ENCODE assay signal across 9 cellular contexts in genomic region chr11:62497132-62497915, GRCh38. TPM values are rescaled to one million over a fixed set of nuclear protein-coding genes. Genes with fewer than 3 reads are reported as not detected.
DNase-seq lines count a peak whose midpoint lies in the region; ATAC-seq, FAIRE-seq and TF ChIP-seq lines count a peak whose summit lies in the region.
"Had no signal": no experiment of that assay in that cellular context is flagged by ENCODE, and none has a peak within 500 bp of the region (broad histone marks: within the 10 kb centered on the region; RNA-seq: fewer than 3 reads in every experiment).

No MANE protein-coding gene starts in this region.

- H3K36me3 Mint-ChIP-seq in activated naive CD8-positive, alpha-beta T cell treated with anti-CD3 and anti-CD28 coated beads, Interleukin-2, amount 50 U/mL, for 24 hours (ENCODE audit: low read depth): no peaks in the 10 kb centered on the region
- H3K36me3 Mint-ChIP-seq in activated naive CD8-positive, alpha-beta T cell treated with anti-CD3 and anti-CD28 coated beads for 36 hours: no peaks in the 10 kb centered on the region
- H3K36me3 Mint-ChIP-seq in astrocyte (ENCODE audit: low read depth, unreplicated experiment): no peaks in the 10 kb centered on the region

- DNase-seq in activated naive CD8-positive, alpha-beta T cell treated with anti-CD3 and anti-CD28 coated beads, Interleukin-2, amount 50 U/mL, for 24 hours: peak; percentile 10
- DNase-seq in activated naive CD8-positive, alpha-beta T cell treated with anti-CD3 and anti-CD28 coated beads for 36 hours: no peak
- DNase-seq in NCI-H146 treated with DMSO at 0.1 percent for 48 hours (lab: John Stamatoyannopoulos, UW; ENCODE audit: unreplicated experiment) (peak; percentile 17), astrocyte (ENCODE audit: low read depth) (peak; percentile 75), iPS-NIHi11 (ENCODE audit: low spot score) (peak; percentile 66)
- DNase-seq in stimulated activated naive CD8-positive, alpha-beta T cell treated with anti-CD3 and anti-CD28 coated beads, Interleukin-15, Interleukin-2, amounts not matched to agents 100 U/mL and 50 U/mL, for 24 hours: peak; percentile 19

- no peaks in the 10 kb centered on the region for H3K79me2 ChIP-seq in astrocyte (ENCODE audit: insufficient read depth, low read length)

- H3K4me3 ChIP-seq in astrocyte (ENCODE audit: insufficient read depth, low read depth, low read length): no peak overlapping the region

- H3K36me3 ChIP-seq in astrocyte (ENCODE audit: insufficient read depth, low read length): no peaks in the 10 kb centered on the region

- H3K27me3 ChIP-seq in astrocyte (ENCODE audit: insufficient read depth, low read length): no peaks in the 10 kb centered on the region

- no peak overlapping the region for H3K27ac Mint-ChIP-seq in activated naive CD8-positive, alpha-beta T cell treated with anti-CD3 and anti-CD28 coated beads, Interleukin-2, amount 50 U/mL, for 24 hours
- no peak overlapping the region for H3K27ac Mint-ChIP-seq in activated naive CD8-positive, alpha-beta T cell treated with anti-CD3 and anti-CD28 coated beads for 36 hours
- H3K27ac Mint-ChIP-seq in astrocyte (ENCODE audit: unreplicated experiment): no peak overlapping the region
- H3K27ac Mint-ChIP-seq: stimulated activated naive CD8-positive, alpha-beta T cell treated with anti-CD3 and anti-CD28 coated beads, Interleukin-15, Interleukin-2, amounts not matched to agents 100 ng/mL and 50 ng/mL, for 24 hours had no signal

- peaks cover 13% of the 10 kb centered on the region for H3K27me3 Mint-ChIP-seq in activated naive CD8-positive, alpha-beta T cell treated with anti-CD3 and anti-CD28 coated beads, Interleukin-2, amount 50 U/mL, for 24 hours
- peaks cover 20% of the 10 kb centered on the region for H3K27me3 Mint-ChIP-seq in activated naive CD8-positive, alpha-beta T cell treated with anti-CD3 and anti-CD28 coated beads for 36 hours
- peaks cover 6% of the 10 kb centered on the region for H3K27me3 Mint-ChIP-seq in astrocyte (ENCODE audit: low read depth, unreplicated experiment)

- H3K4me2 ChIP-seq in astrocyte (ENCODE audit: low read length): peak overlapping the region; percentile 9

- ATAC-seq in activated naive CD8-positive, alpha-beta T cell treated with anti-CD3 and anti-CD28 coated beads, Interleukin-2, amount 50 U/mL, for 24 hours: peak; percentile 54
- ATAC-seq in stimulated activated naive CD8-positive, alpha-beta T cell treated with anti-CD3 and anti-CD28 coated beads, Interleukin-15, Interleukin-2, amounts not matched to agents 100 U/mL and 50 U/mL, for 24 hours: peak; percentile 71
- no peak for ATAC-seq in GM21360 (IDR thresholded peaks at IDR 0.05; ENCODE audit: unreplicated experiment)
- ATAC-seq in HG02763 (IDR thresholded peaks at IDR 0.05; ENCODE audit: unreplicated experiment): no peak

- no peaks in the 10 kb centered on the region for H3K9me3 ChIP-seq in astrocyte (ENCODE audit: insufficient read depth, low read depth, low read length)

- H3K9me3 Mint-ChIP-seq in activated naive CD8-positive, alpha-beta T cell treated with anti-CD3 and anti-CD28 coated beads, Interleukin-2, amount 50 U/mL, for 24 hours: no peaks in the 10 kb centered on the region
- H3K9me3 Mint-ChIP-seq in activated naive CD8-positive, alpha-beta T cell treated with anti-CD3 and anti-CD28 coated beads for 36 hours: no peaks in the 10 kb centered on the region
- no peaks in the 10 kb centered on the region for H3K9me3 Mint-ChIP-seq in astrocyte (ENCODE audit: unreplicated experiment)
- H3K9me3 Mint-ChIP-seq: stimulated activated naive CD8-positive, alpha-beta T cell treated with anti-CD3 and anti-CD28 coated beads, Interleukin-15, Interleukin-2, amounts not matched to agents 100 ng/mL and 50 ng/mL, for 24 hours had no signal

- peaks cover under 1% of the 10 kb centered on the region for H3K4me1 Mint-ChIP-seq in activated naive CD8-positive, alpha-beta T cell treated with anti-CD3 and anti-CD28 coated beads, Interleukin-2, amount 50 U/mL, for 24 hours
- H3K4me1 Mint-ChIP-seq in activated naive CD8-positive, alpha-beta T cell treated with anti-CD3 and anti-CD28 coated beads for 36 hours: no peaks in the 10 kb centered on the region
- no peaks in the 10 kb centered on the region for H3K4me1 Mint-ChIP-seq in astrocyte (ENCODE audit: low read depth, unreplicated experiment)

- no peak overlapping the region for H3K9ac ChIP-seq in astrocyte (ENCODE audit: low read length)

- no peak overlapping the region for H2AFZ ChIP-seq in astrocyte (ENCODE audit: low read depth, low read length)

- TF ChIP-seq CTCF in astrocyte (IDR thresholded peaks at IDR 0.05; ENCODE audit: insufficient read depth, low read depth, low read length): no peak

- peak overlapping the region; percentile 36 for H3K27ac ChIP-seq in astrocyte (ENCODE audit: low read depth, low read length)

- no peak for FAIRE-seq in astrocyte (lab: Jason Lieb, UNC)

- no peak overlapping the region for H3K4me3 Mint-ChIP-seq in activated naive CD8-positive, alpha-beta T cell treated with anti-CD3 and anti-CD28 coated beads, Interleukin-2, amount 50 U/mL, for 24 hours
- no peak overlapping the region for H3K4me3 Mint-ChIP-seq in activated naive CD8-positive, alpha-beta T cell treated with anti-CD3 and anti-CD28 coated beads for 36 hours
- H3K4me3 Mint-ChIP-seq in astrocyte (ENCODE audit: unreplicated experiment): no peak overlapping the region
- H3K4me3 Mint-ChIP-seq: stimulated activated naive CD8-positive, alpha-beta T cell treated with anti-CD3 and anti-CD28 coated beads, Interleukin-15, Interleukin-2, amounts not matched to agents 100 ng/mL and 50 ng/mL, for 24 hours had no signal

- no peaks in the 10 kb centered on the region for H4K20me1 ChIP-seq in astrocyte (ENCODE audit: insufficient read depth, low read length)

- H3K4me1 ChIP-seq in astrocyte (ENCODE audit: insufficient read depth, low read length): peaks cover 10% of the 10 kb centered on the region

RNA-seq across cellular contexts. Expression of gene AHNAK, which starts 49.3 kb away (rescaled TPM):
- total RNA-seq in activated naive CD8-positive, alpha-beta T cell treated with anti-CD3 and anti-CD28 coated beads for 36 hours: 10 to 100 TPM; 12.3 to 12.5 TPM
- 305 and 378 TPM in 2 replicates for total RNA-seq in astrocyte

Comparison
In these comparisons a context has a peak if more than half of its experiments do, and no peak if none do; other contexts are left out.
1. ATAC-seq: peak in activated naive CD8-positive, alpha-beta T cell treated with anti-CD3 and anti-CD28 coated beads, Interleukin-2, amount 50 U/mL, for 24 hours (single experiment) and stimulated activated naive CD8-positive, alpha-beta T cell treated with anti-CD3 and anti-CD28 coated beads, Interleukin-15, Interleukin-2, amounts not matched to agents 100 U/mL and 50 U/mL, for 24 hours (single experiment); none in GM21360 (single experiment) and HG02763 (single experiment).
2. RNA of gene AHNAK, which starts 49.3 kb away (total RNA-seq): 305 to 378 TPM in astrocyte; 12.3 to 12.5 TPM in activated naive CD8-positive, alpha-beta T cell treated with anti-CD3 and anti-CD28 coated beads for 36 hours; every median in the first group is over 10 times any median in the second.